In the genomic region with DNA sequence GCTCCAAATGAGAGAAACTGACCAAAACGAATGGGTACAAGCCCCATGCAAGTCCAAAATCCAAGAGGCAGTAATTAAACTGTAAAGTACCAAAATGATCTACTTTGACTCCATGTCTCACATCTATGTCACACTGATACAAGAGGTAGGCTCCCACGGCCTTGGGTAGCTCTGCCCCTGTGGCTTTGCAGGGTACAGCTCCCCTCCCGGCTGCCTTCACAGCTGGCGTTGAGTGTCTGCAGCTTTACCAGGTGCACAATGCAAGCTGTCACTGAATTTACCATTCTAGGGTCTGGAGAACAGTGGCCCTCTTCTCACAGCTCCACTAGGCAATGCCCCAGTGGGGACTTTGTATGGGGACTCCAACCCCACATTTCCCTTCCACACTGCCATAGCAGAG, we compare ENCODE assay signal across 25 cellular contexts.
"Had no signal": no experiment of that assay in that cellular context is flagged by ENCODE, and none has a peak within 500 bp of the region (broad histone marks: within the 10 kb centered on the region; RNA-seq: fewer than 3 reads in every experiment).

No MANE protein-coding gene starts in this region.

- H3K27me3 Mint-ChIP-seq: IgD-negative memory B cell, T-cell had no signal

- H3K4me2 ChIP-seq: SK-N-SH had no signal

- H3K9ac ChIP-seq: SK-N-SH had no signal

- H3K27ac ChIP-seq: HL-60, RWPE1 had no signal

- H3K4me3 Mint-ChIP-seq: IgD-negative memory B cell, T-cell had no signal

- H3K27ac Mint-ChIP-seq: T-cell had no signal

- DNase-seq: Karpas-422; KG1; MM.1S; NCI-H1092 treated with DMSO at 0.1 percent for 48 hours; NCI-H1436; NCI-H187; NCI-H2029; NCI-H2081 treated with DMSO at 0.1 percent for 48 hours; NCI-H2171; NCI-H226; NCI-H446 treated with DMSO at 0.1 percent for 48 hours; NCI-H510A treated with DMSO at 0.1 percent for 48 hours; NCI-H69; NCI-H774; NK-92 treated with Interleukin-12 subunit alpha and Interleukin-12 subunit beta, amount 100 ng/mL, for 24 hours; PC-3; SHP77; SK-N-SH; SW 1271; T-cell had no signal

- H3K9me3 ChIP-seq: SK-N-SH had no signal

- FAIRE-seq: HTR-8/SVneo had no signal

- H3K4me1 Mint-ChIP-seq: T-cell had no signal

- H3K9me3 Mint-ChIP-seq: T-cell had no signal

- ATAC-seq: Panc1, PC-3, T-cell had no signal
